Comparison of ENCODE assay signal across 8 cellular contexts in the genomic region with DNA sequence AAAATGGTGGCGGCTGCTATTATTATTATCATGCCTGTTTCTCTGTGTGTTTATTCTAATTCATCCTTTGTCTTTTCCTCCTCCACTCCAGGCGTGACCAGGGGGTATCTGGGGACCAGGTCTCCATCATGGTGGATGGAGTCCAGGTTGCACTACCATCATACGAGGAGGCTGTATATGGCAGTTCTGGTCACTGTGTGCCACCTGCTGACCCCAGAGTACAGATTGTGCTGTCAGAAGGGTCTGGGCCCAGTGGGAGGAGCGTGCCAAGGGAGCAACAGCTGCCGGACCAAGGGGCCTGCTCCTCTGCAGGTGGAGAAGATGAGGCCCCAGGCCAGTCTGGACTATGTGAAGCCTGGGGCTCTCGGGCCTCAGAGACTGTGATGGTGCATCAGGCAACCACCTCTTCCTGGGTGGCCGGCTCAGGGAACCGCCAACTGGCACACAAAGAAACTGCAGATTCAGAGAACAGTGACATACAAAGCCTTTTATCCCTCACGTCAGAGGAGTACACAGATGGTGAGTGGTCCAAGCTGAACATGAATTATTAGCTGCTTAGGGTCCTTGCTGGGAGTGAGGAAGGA. TPM values are rescaled to one million over a fixed set of nuclear protein-coding genes. Genes with fewer than 3 reads are reported as not detected.
DNase-seq lines count a peak whose midpoint lies in the region; ATAC-seq and TF ChIP-seq lines count a peak whose summit lies in the region.

No MANE protein-coding gene starts in this region.

- ATAC-seq in effector memory CD8-positive, alpha-beta T cell (replicated peaks): peak; percentile 52
- no peak for ATAC-seq in heart left ventricle

- peaks cover 12 to 89% (median 44%) of the 10 kb centered on the region in 12 donors for H3K4me1 ChIP-seq in heart left ventricle

- peak in 2 of 12 donors; percentile 12 to 14 for TF ChIP-seq CTCF in heart left ventricle (IDR thresholded peaks at IDR 0.05)

- peaks cover 27 to 34% of the 10 kb centered on the region in 2 donors for H3K4me1 Mint-ChIP-seq in effector memory CD8-positive, alpha-beta T cell (ENCODE audit: low read depth in 2 of 2)

- H3K4me3 Mint-ChIP-seq in effector memory CD8-positive, alpha-beta T cell: no peak overlapping the region

- H3K27me3 ChIP-seq in heart left ventricle: no peaks in the 10 kb centered on the region

- H3K27ac ChIP-seq in heart left ventricle: peak overlapping the region in 1 of 12 donors; percentile 88

- WGBS in heart left ventricle, 4 donors: 81 to 84% (median 84%) methylated on average over 9 of the region's 9 CpGs

- peak; percentile 32 for DNase-seq in stimulated activated CD4-positive, alpha-beta T cell treated with anti-CD3 and anti-CD28 coated beads, Interleukin-12 subunit alpha, Interleukin-12 subunit beta, amount 100 ng/mL, for 4 hours
- DNase-seq in stimulated activated CD4-positive, alpha-beta T cell treated with anti-CD3 and anti-CD28 coated beads, Interleukin-2, amount 100 ng/mL, for 48 hours: no peak
- DNase-seq in RPMI8226 (peak; percentile 44), heart left ventricle (no peak), iPS-NIHi11 (ENCODE audit: low spot score) (no peak)
- DNase-seq in effector memory CD8-positive, alpha-beta T cell: no peak
- peak; percentile 35 for DNase-seq in stimulated activated CD4-positive, alpha-beta T cell treated with anti-CD3 and anti-CD28 coated beads, Interleukin-4, amount 100 ng/mL, for 24 hours
- DNase-seq in activated CD8-positive, alpha-beta memory T cell treated with anti-CD3 and anti-CD28 coated beads, Interleukin-2, amount 50 U/mL, for 48 hours: no peak

- TF ChIP-seq POLR2A in heart left ventricle (IDR thresholded peaks at IDR 0.05): no peak

- no peaks in the 10 kb centered on the region for H3K9me3 ChIP-seq in heart left ventricle

- no peaks in the 10 kb centered on the region for H3K9me3 Mint-ChIP-seq in effector memory CD8-positive, alpha-beta T cell

- intact Hi-C loops in heart left ventricle (cut with DNase I): no loop called here

- H3K27ac Mint-ChIP-seq in effector memory CD8-positive, alpha-beta T cell: peak overlapping the region; percentile 10 to 18

- H3K4me3 ChIP-seq in heart left ventricle: no peak overlapping the region

- H3K36me3 Mint-ChIP-seq in effector memory CD8-positive, alpha-beta T cell (ENCODE audit: insufficient read depth): peaks cover 70% of the 10 kb centered on the region

- H3K36me3 ChIP-seq in heart left ventricle: peaks cover 0 to 96% (median 63%) of the 10 kb centered on the region in 9 donors

- no peaks in the 10 kb centered on the region for H3K27me3 Mint-ChIP-seq in effector memory CD8-positive, alpha-beta T cell

RNA-seq across cellular contexts. Expression of a gene that starts 58.3 kb away (rescaled TPM):
- total RNA-seq in heart left ventricle: 100 to 1,000 TPM in 7 of 9 donors, 10 to 100 TPM in 2; 63.8 to 197 (median 176) TPM
- 100 to 1,000 TPM; 157 to 186 TPM for polyA plus RNA-seq in heart left ventricle

Comparison
In these comparisons a context has a peak if more than half of its experiments do, and no peak if none do; other contexts are left out.
1. DNase-seq: peak in stimulated activated CD4-positive, alpha-beta T cell treated with anti-CD3 and anti-CD28 coated beads, Interleukin-12 subunit alpha, Interleukin-12 subunit beta, amount 100 ng/mL, for 4 hours (single experiment), RPMI8226 (single experiment) and stimulated activated CD4-positive, alpha-beta T cell treated with anti-CD3 and anti-CD28 coated beads, Interleukin-4, amount 100 ng/mL, for 24 hours (single experiment); none in stimulated activated CD4-positive, alpha-beta T cell treated with anti-CD3 and anti-CD28 coated beads, Interleukin-2, amount 100 ng/mL, for 48 hours (0 of 2), effector memory CD8-positive, alpha-beta T cell (0 of 3), heart left ventricle (0 of 5), iPS-NIHi11 (single experiment) and activated CD8-positive, alpha-beta memory T cell treated with anti-CD3 and anti-CD28 coated beads, Interleukin-2, amount 50 U/mL, for 48 hours (single experiment).